Comparison of ENCODE assay signal across 2 cellular contexts in the genomic region with DNA sequence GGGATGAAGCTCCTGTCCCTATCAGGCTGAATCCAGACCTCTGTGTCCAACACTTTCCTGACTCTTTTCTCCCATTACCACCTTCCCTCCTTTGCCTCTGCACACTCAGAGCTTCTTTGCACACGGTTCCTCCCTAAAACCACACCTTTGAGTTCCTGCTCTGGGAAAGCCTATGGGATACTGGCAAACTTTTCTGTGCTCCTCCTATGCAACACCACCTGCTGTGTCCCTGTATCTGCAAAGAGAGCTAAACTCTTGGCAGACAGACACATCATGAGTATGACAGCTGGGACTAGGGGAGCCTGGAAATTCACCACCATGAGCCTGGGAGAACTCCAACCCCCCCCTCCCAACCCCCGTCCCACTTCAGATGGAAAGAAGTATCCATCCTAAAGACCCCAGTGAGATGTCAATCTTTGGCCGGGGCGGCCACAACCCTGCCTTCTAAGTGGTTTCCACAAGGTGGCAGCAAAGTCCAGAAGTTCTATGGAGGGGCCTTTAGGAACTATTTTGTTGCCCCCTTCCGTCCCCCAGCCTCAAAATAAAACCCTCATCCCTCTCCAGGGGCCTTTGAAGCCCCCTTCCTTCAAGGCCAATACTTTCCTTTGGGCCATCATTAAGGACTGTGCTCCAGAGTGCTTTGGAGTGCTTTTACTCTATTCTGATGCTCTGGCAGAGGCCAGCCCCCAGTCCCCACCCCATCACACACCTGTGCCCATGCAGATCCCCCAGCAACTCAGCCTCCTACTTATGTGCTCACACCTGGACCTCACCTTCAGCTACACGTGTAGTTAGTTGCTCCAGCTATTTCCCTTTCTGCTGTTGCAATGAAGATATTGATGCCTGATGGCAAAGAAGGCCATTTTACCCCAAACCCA.
A peak's percentile ranks its signal among the peaks of the same experiment; 100 is the strongest.
TF ChIP-seq lines count a peak whose summit lies in the region.

No MANE protein-coding gene starts in this region.

TF ChIP-seq in HEK293T, 16 proteins besides CTCF, POLR2A, EP300 and RAD21 (continued from another document):
- TF ChIP-seq, protein P1, sequence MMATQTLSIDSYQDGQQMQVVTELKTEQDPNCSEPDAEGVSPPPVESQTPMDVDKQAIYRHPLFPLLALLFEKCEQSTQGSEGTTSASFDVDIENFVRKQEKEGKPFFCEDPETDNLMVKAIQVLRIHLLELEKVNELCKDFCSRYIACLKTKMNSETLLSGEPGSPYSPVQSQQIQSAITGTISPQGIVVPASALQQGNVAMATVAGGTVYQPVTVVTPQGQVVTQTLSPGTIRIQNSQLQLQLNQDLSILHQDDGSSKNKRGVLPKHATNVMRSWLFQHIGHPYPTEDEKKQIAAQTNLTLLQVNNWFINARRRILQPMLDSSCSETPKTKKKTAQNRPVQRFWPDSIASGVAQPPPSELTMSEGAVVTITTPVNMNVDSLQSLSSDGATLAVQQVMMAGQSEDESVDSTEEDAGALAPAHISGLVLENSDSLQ (IDR thresholded peaks at IDR 0.05): peak; percentile 32; the same call in 1 of the 2 replicates

TF ChIP-seq in H1, 55 proteins besides CTCF, POLR2A, EP300 and RAD21 (continued from another document):
- TF ChIP-seq ASH2L (IDR thresholded peaks at IDR 0.05; ENCODE audit: low read length) (no peak), RFX5 (IDR thresholded peaks at IDR 0.05; ENCODE audit: borderline replicate concordance, low read depth, low read length) (no peak), CREB1 (IDR thresholded peaks at IDR 0.05) (no peak), HDAC6 (IDR thresholded peaks at IDR 0.05; ENCODE audit: low read depth, low read length) (no peak)
- TF ChIP-seq, protein P2, sequence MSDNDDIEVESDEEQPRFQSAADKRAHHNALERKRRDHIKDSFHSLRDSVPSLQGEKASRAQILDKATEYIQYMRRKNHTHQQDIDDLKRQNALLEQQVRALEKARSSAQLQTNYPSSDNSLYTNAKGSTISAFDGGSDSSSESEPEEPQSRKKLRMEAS (IDR thresholded peaks at IDR 0.05): no peak
